In the genomic region with DNA sequence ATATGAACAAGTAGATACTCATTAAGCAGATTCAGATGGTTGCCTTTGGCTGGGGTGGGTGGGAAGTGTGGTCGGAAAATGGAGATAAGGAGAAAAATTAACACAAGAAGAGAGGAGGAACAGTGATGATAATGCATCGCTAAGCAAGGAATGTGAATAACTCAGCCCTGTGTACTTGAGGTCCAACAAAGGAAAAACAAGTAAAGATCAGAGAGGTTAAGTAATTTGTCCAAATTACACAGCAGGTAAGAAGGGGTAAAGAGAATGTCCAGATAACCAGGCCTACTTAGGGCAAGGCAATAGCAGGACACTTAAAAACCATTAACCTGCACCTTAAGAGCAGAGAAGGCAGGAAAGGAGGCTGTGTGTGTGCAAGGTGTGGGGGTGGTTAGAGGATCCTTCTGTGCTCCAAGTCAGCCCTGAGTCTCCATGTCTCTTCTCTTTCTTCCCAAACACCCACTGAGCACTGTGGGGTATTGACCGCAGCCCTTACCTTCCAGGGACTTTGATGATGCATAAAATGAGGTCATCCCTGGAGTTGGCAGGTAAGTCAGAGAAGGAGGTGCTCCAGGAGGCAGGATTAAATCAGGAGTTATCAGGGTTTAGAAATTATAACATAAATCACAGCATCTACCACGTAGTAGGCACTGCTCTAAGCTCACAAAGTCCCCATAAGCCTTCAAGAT, we compare ENCODE assay signal across 3 cellular contexts.
TF ChIP-seq lines count a peak whose summit lies in the region.

No MANE protein-coding gene starts in this region.

TF ChIP-seq in A549, 52 proteins besides CTCF, POLR2A, EP300 and RAD21:
- TF ChIP-seq ZFP36 (IDR thresholded peaks at IDR 0.05; ENCODE audit: borderline replicate concordance, partially characterized antibody): peak; percentile 36

TF ChIP-seq in K562, 482 proteins besides CTCF, POLR2A, EP300 and RAD21:
- TF ChIP-seq HDAC1 (IDR thresholded peaks at IDR 0.05): peak in 1 of 2 experiments; percentile 49; a peak in 1 of 4 replicates
- TF ChIP-seq BCOR (IDR thresholded peaks at IDR 0.05): peak; percentile 94
- TF ChIP-seq OTX1 (CRISPR knock-in tag; IDR thresholded peaks at IDR 0.05): 0 out of 2 replicates have a peak, but pooled peaks have one; percentile 26
- peak; percentile 58 for TF ChIP-seq BRD9 (IDR thresholded peaks at IDR 0.05; ENCODE audit: low read depth, partially characterized antibody)
- peak; percentile 17 for TF ChIP-seq PHF20 (IDR thresholded peaks at IDR 0.05; ENCODE audit: partially characterized antibody)
- TF ChIP-seq ADNP (tag; IDR thresholded peaks at IDR 0.05): peak; percentile 42; the same call in 1 of the 2 replicates
- TF ChIP-seq RBM25 (IDR thresholded peaks at IDR 0.05; ENCODE audit: low read depth, low read length, severe bottlenecking): peak; percentile 57
- 0 out of 2 replicates have a peak, but pooled peaks have one; percentile 74 for TF ChIP-seq SMARCA5 (IDR thresholded peaks at IDR 0.05)
- peak; percentile 46; the same call in 1 of the 2 replicates for TF ChIP-seq HDAC2 (IDR thresholded peaks at IDR 0.05)
- TF ChIP-seq KDM1A (IDR thresholded peaks at IDR 0.05): peak; percentile 74 to 84
- peak; percentile 76 for TF ChIP-seq ZFP36 (IDR thresholded peaks at IDR 0.05; ENCODE audit: low read depth, low read length, partially characterized antibody)

TF ChIP-seq in HepG2, 621 proteins besides CTCF, POLR2A, EP300 and RAD21:
- TF ChIP-seq ZMYM3 (CRISPR knock-in tag; IDR thresholded peaks at IDR 0.05) (0 out of 2 replicates have a peak, but pooled peaks have one; percentile 15), ZNF768 (CRISPR knock-in tag; IDR thresholded peaks at IDR 0.05) (peak; percentile 59; the same call in 1 of the 2 replicates)
